26 cellular contexts compared by ENCODE assay signal in genomic region chr5:139829471-139829870, GRCh38. TPM values are rescaled to one million over a fixed set of nuclear protein-coding genes. Genes with fewer than 3 reads are reported as not detected.
"Had no signal": no experiment of that assay in that cellular context is flagged by ENCODE, and none has a peak within 500 bp of the region (broad histone marks: within the 10 kb centered on the region; RNA-seq: fewer than 3 reads in every experiment).

No MANE protein-coding gene starts in this region.

- H3K36me3 ChIP-seq: neural progenitor cell, ovary, spleen, thoracic aorta, thyroid gland, tibial nerve, upper lobe of left lung, vagina had no signal

- H3K27ac ChIP-seq: neural progenitor cell, ovary, parathyroid adenoma, psoas muscle, spleen, thoracic aorta, thyroid gland, upper lobe of left lung, vagina had no signal

- DNase-seq: naive thymus-derived CD4-positive, alpha-beta T cell; natural killer cell; occipital lobe; psoas muscle; right cardiac atrium; spleen; stimulated activated CD4-positive, alpha-beta T cell treated with anti-CD3 and anti-CD28 coated beads, Interleukin-12 subunit alpha, Interleukin-12 subunit beta, amount 100 ng/mL, for 4 hours; stimulated activated CD4-positive, alpha-beta T cell treated with anti-CD3 and anti-CD28 coated beads, Interleukin-1b, Interleukin-23, amount 100 ng/mL, for 48 hours; stimulated activated CD4-positive, alpha-beta T cell treated with anti-CD3 and anti-CD28 coated beads, Interleukin-4, amount 100 ng/mL, for 1 hour; stimulated activated CD4-positive, alpha-beta T cell treated with anti-CD3 and anti-CD28 coated beads, Interleukin-4, amount 100 ng/mL, for 4 hours; stimulated activated CD8-positive, alpha-beta memory T cell treated with anti-CD3 and anti-CD28 coated beads, Interleukin-4, amount 100 ng/mL, for 48 hours; stimulated activated naive CD4-positive, alpha-beta T cell; stimulated activated naive CD8-positive, alpha-beta T cell treated with anti-CD3 and anti-CD28 coated beads, Interleukin-15, amount 100 ng/mL, for 72 hours; stimulated activated naive CD8-positive, alpha-beta T cell treated with anti-CD3 and anti-CD28 coated beads, Interleukin-15, Interleukin-2, amounts not matched to agents 100 U/mL and 50 U/mL, for 24 hours; thyroid gland; trophoblast cell; upper lobe of left lung had no signal

- H3K4me3 ChIP-seq: neural progenitor cell, ovary, psoas muscle, skin epidermis, smooth muscle cell, spleen, thoracic aorta, thyroid gland, tibial nerve, upper lobe of left lung, vagina had no signal

- H3K27me3 ChIP-seq: ovary, thyroid gland, tibial nerve, upper lobe of left lung, vagina had no signal

- ATAC-seq: naive thymus-derived CD4-positive, alpha-beta T cell; natural killer cell; psoas muscle; right cardiac atrium; stimulated activated memory B cell treated with anti-CD40 and anti-IgM and Interleukin-4, amounts not matched to agents 10 μg/mL and 1 μg/mL and 100 μg/mL, for 72 hours; stimulated activated naive CD8-positive, alpha-beta T cell treated with anti-CD3 and anti-CD28 coated beads, Interleukin-15, amount 100 ng/mL, for 72 hours; stimulated activated naive CD8-positive, alpha-beta T cell treated with anti-CD3 and anti-CD28 coated beads, Interleukin-15, Interleukin-2, amounts not matched to agents 100 U/mL and 50 U/mL, for 24 hours had no signal

- H3K4me2 ChIP-seq: neural progenitor cell, smooth muscle cell had no signal

- H2AFZ ChIP-seq: neural progenitor cell, parathyroid adenoma had no signal

- H3K4me1 ChIP-seq: neural progenitor cell, parathyroid adenoma, psoas muscle, spleen, thyroid gland, upper lobe of left lung, vagina had no signal

- H3K79me2 ChIP-seq: parathyroid adenoma had no signal

- H3K9me3 ChIP-seq: ovary, psoas muscle, spleen, thoracic aorta, thyroid gland, upper lobe of left lung, vagina had no signal

- H3K9ac ChIP-seq: neural progenitor cell, parathyroid adenoma had no signal

RNA-seq across cellular contexts. Expression of gene PSD2, which starts 33.9 kb away (rescaled TPM):
- polyA plus RNA-seq: naive thymus-derived CD4-positive, alpha-beta T cell had no signal
